ENCODE assay signal across 1 cellular context in the genomic region with DNA sequence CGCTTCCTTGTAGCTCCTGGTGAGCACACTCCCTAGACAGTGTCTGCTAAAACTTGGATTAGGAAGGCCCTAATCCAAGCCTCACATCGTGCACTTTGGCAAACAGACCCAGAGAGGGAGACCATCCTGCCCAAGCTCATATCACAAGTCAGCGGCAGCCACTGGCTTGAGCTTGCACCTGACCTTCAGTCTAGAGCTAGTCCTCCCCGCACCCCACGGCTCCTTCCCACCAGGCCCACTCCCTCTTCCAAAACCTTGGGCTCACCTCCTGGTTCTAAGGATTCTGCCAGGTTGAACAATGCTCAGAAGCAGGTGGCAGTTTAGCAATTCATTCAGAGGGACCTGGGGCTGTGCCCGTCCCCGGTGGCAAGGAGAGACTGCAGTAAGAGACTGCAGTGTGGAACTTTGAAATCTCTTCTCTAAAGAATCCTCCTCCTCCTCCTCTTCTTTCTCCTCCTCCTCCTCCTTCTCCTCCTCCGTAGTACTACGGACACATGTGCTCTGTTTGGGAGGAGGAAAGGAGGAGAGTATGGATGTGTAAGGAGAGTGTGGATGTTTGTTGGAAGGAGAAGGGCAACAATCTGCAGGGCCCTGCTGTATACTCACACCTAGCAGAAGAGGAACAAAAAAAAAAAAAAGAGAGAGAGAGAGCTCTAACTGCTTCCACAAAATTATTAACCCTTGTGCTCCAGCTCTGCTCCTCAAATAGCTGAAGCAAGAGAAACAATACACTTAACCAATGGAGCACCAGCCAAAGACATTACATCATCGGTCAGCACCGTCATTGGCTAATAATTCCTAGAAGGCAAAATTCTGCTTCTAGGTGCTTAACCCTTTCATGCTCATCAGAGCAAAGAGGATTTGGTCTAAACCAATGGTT.
A peak's percentile ranks its signal among the peaks of the same experiment; 100 is the strongest.
TF ChIP-seq lines count a peak whose summit lies in the region.

No MANE protein-coding gene starts in this region.

TF ChIP-seq in HepG2, 621 proteins besides CTCF, POLR2A, EP300 and RAD21 (continued from another document):
- TF ChIP-seq, protein P1, sequence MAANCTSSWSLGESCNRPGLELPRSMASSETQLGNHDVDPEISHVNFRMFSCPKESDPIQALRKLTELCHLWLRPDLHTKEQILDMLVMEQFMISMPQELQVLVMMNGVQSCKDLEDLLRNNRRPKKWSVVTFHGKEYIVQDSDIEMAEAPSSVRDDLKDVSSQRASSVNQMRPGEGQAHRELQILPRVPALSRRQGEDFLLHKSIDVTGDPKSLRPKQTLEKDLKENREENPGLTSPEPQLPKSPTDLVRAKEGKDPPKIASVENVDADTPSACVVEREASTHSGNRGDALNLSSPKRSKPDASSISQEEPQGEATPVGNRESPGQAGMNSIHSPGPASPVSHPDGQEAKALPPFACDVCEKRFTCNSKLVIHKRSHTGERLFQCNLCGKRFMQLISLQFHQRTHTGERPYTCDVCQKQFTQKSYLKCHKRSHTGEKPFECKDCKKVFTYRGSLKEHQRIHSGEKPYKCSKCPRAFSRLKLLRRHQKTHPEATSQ (CRISPR knock-in tag; IDR thresholded peaks at IDR 0.05; ENCODE audit: borderline replicate concordance) = no peak
- TF ChIP-seq, protein P2, sequence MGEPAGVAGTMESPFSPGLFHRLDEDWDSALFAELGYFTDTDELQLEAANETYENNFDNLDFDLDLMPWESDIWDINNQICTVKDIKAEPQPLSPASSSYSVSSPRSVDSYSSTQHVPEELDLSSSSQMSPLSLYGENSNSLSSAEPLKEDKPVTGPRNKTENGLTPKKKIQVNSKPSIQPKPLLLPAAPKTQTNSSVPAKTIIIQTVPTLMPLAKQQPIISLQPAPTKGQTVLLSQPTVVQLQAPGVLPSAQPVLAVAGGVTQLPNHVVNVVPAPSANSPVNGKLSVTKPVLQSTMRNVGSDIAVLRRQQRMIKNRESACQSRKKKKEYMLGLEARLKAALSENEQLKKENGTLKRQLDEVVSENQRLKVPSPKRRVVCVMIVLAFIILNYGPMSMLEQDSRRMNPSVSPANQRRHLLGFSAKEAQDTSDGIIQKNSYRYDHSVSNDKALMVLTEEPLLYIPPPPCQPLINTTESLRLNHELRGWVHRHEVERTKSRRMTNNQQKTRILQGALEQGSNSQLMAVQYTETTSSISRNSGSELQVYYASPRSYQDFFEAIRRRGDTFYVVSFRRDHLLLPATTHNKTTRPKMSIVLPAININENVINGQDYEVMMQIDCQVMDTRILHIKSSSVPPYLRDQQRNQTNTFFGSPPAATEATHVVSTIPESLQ (CRISPR knock-in tag; conservative IDR thresholded peaks at IDR 0.05) = no peak
- no peak for TF ChIP-seq RXRB (CRISPR knock-in tag; IDR thresholded peaks at IDR 0.05; ENCODE audit: borderline replicate concordance)
- TF ChIP-seq ZNF629 (CRISPR knock-in tag; conservative IDR thresholded peaks at IDR 0.05) = no peak
- TF ChIP-seq SP2 (CRISPR knock-in tag; IDR thresholded peaks at IDR 0.05) = no peak
- TF ChIP-seq CEBPB (IDR thresholded peaks at IDR 0.05; ENCODE audit: borderline replicate concordance, low read depth, low read length) = peak; percentile 78
- TF ChIP-seq PHF21A (CRISPR knock-in tag; IDR thresholded peaks at IDR 0.05) = peak; percentile 50
- no peak for TF ChIP-seq ZNF3 (CRISPR knock-in tag; IDR thresholded peaks at IDR 0.05)
- peak; percentile 68; the same call in 1 of the 2 replicates for TF ChIP-seq CEBPG (CRISPR knock-in tag; IDR thresholded peaks at IDR 0.05)
- 0 out of 2 replicates have a peak, but pooled peaks have one; percentile 20 for TF ChIP-seq HDAC2 (CRISPR knock-in tag; IDR thresholded peaks at IDR 0.05)
